18 cellular contexts compared by ENCODE assay signal in the genomic region with DNA sequence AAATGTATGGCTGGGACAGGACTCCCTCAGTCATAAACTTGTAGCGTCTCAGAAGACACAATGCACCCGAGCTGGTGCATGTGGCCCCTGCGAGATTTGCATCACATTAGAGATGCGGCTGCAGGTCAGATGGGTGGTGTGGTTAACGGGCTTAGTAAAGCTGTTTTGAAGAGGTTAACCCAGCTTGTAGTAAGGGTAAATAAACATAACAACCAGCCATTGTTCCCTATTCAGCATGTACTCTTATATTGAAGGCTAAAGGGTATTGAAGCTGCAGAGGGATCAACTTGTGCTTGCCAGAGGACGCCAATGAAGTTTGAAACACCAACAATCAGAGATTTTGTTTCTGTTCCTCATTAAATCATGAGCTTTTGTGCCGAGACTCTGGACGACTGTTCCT.
DNase-seq lines count a peak whose midpoint lies in the region; ATAC-seq, FAIRE-seq and TF ChIP-seq lines count a peak whose summit lies in the region.
"Had no signal": no experiment of that assay in that cellular context is flagged by ENCODE, and none has a peak within 500 bp of the region (broad histone marks: within the 10 kb centered on the region; RNA-seq: fewer than 3 reads in every experiment).

No MANE protein-coding gene starts in this region.

- H3K36me3 Mint-ChIP-seq in stimulated activated memory B cell treated with anti-CD40 and anti-IgM and Interleukin-4, amounts not matched to agents 10 μg/mL and 1 μg/mL and 100 μg/mL, for 72 hours, result no peaks in the 10 kb centered on the region
- H3K36me3 Mint-ChIP-seq in activated naive CD8-positive, alpha-beta T cell treated with anti-CD3 and anti-CD28 coated beads for 36 hours, result no peaks in the 10 kb centered on the region

- no peaks in the 10 kb centered on the region for H3K36me3 ChIP-seq in small intestine (ENCODE audit: control insufficient read depth in 2 of 2, insufficient read depth in 2 of 2, low read length in 2 of 2)
- no peaks in the 10 kb centered on the region for H3K36me3 ChIP-seq in vagina
- H3K36me3 ChIP-seq: suprapubic skin had no signal

- TF ChIP-seq CTCF in dorsolateral prefrontal cortex (IDR thresholded peaks at IDR 0.05 in 54 of 56, conservative IDR thresholded peaks at IDR 0.05 in 2 of 56; ENCODE audit: low read depth in 1 of 56, partially characterized antibody in 56 of 56) (no peak), vagina (IDR thresholded peaks at IDR 0.05) (no peak)

- intact Hi-C loops in dorsolateral prefrontal cortex (cut with DNase I), result no loop called here
- intact Hi-C loops in vagina (cut with DNase I), result no loop called here

- H3K4me3 ChIP-seq in dorsolateral prefrontal cortex (peak overlapping the region in 35 of 59 donors; percentile 1 to 44 (median 26)), small intestine (ENCODE audit: low read depth in 1 of 2, low read length in 2 of 2) (no peak overlapping the region), vagina (no peak overlapping the region)
- H3K4me3 ChIP-seq: mucosa of descending colon, suprapubic skin had no signal

- H3K4me1 Mint-ChIP-seq in stimulated activated memory B cell treated with anti-CD40 and anti-IgM and Interleukin-4, amounts not matched to agents 10 μg/mL and 1 μg/mL and 100 μg/mL, for 72 hours, result peaks cover 26% of the 10 kb centered on the region
- peaks cover 10% of the 10 kb centered on the region for H3K4me1 Mint-ChIP-seq in activated naive CD8-positive, alpha-beta T cell treated with anti-CD3 and anti-CD28 coated beads for 36 hours

- H3K27me3 Mint-ChIP-seq in stimulated activated memory B cell treated with anti-CD40 and anti-IgM and Interleukin-4, amounts not matched to agents 10 μg/mL and 1 μg/mL and 100 μg/mL, for 72 hours, result peaks cover 30% of the 10 kb centered on the region
- peaks cover 28% of the 10 kb centered on the region for H3K27me3 Mint-ChIP-seq in activated naive CD8-positive, alpha-beta T cell treated with anti-CD3 and anti-CD28 coated beads for 36 hours

- no peak for ATAC-seq in stimulated activated memory B cell treated with anti-CD40 and anti-IgM and Interleukin-4, amounts not matched to agents 10 μg/mL and 1 μg/mL and 100 μg/mL, for 72 hours
- ATAC-seq: mucosa of descending colon, Right ventricle myocardium inferior had no signal

- H3K9me3 Mint-ChIP-seq in stimulated activated memory B cell treated with anti-CD40 and anti-IgM and Interleukin-4, amounts not matched to agents 10 μg/mL and 1 μg/mL and 100 μg/mL, for 72 hours, result no peaks in the 10 kb centered on the region
- H3K9me3 Mint-ChIP-seq in activated naive CD8-positive, alpha-beta T cell treated with anti-CD3 and anti-CD28 coated beads for 36 hours, result no peaks in the 10 kb centered on the region

- TF ChIP-seq POLR2A in vagina (IDR thresholded peaks at IDR 0.05), result no peak

- 79 to 85% (median 80%) methylated on average over 8 of the region's 8 CpGs for WGBS in small intestine, 3 donors

- no peaks in the 10 kb centered on the region for H3K4me1 ChIP-seq in small intestine (ENCODE audit: control insufficient read depth in 2 of 2, insufficient read depth in 1 of 2, low read depth in 1 of 2, low read length in 1 of 2)
- H3K4me1 ChIP-seq in vagina, result peaks cover 12% of the 10 kb centered on the region

- no peak for FAIRE-seq in small intestine (lab: Jason Lieb, UNC)
- FAIRE-seq: D721Med, islet of Langerhans had no signal

- peak overlapping the region; percentile 63 for H3K4me3 Mint-ChIP-seq in stimulated activated memory B cell treated with anti-CD40 and anti-IgM and Interleukin-4, amounts not matched to agents 10 μg/mL and 1 μg/mL and 100 μg/mL, for 72 hours
- H3K4me3 Mint-ChIP-seq in activated naive CD8-positive, alpha-beta T cell treated with anti-CD3 and anti-CD28 coated beads for 36 hours, result no peak overlapping the region

- peak; percentile 24 for DNase-seq in NCI-H82 (lab: John Stamatoyannopoulos, UW)
- no peak for DNase-seq in NCI-H82 treated with DMSO at 0.1 percent for 48 hours (lab: John Stamatoyannopoulos, UW; ENCODE audit: unreplicated experiment)
- DNase-seq in NCI-H748 (lab: John Stamatoyannopoulos, UW; ENCODE audit: unreplicated experiment), result peak; percentile 79
- no peak for DNase-seq in dorsolateral prefrontal cortex
- no peak for DNase-seq in small intestine
- DNase-seq in activated naive CD8-positive, alpha-beta T cell treated with anti-CD3 and anti-CD28 coated beads for 36 hours, result no peak
- DNase-seq in vagina (ENCODE audit: extremely low spot score in 2 of 2), result no peak
- DNase-seq: activated CD8-positive, alpha-beta memory T cell treated with anti-CD3 and anti-CD28 coated beads for 24 hours; activated gamma-delta T cell treated with Interleukin-2 at 50 U/mL for 16 hours; foreskin fibroblast; mucosa of descending colon; T1000 had no signal

- H3K27ac ChIP-seq in dorsolateral prefrontal cortex, result peak overlapping the region in 47 of 59 donors; percentile 6 to 94 (median 81)
- H3K27ac ChIP-seq in small intestine (ENCODE audit: low read depth in 1 of 2, low read length in 1 of 2), result no peak overlapping the region
- no peak overlapping the region for H3K27ac ChIP-seq in vagina
- H3K27ac ChIP-seq: suprapubic skin had no signal

- H3K27me3 ChIP-seq in dorsolateral prefrontal cortex, result peaks cover 0 to 46% (median 33%) of the 10 kb centered on the region in 45 donors
- peaks cover 0 to 6% of the 10 kb centered on the region in 2 donors for H3K27me3 ChIP-seq in small intestine (ENCODE audit: control insufficient read depth in 2 of 2, insufficient read depth in 2 of 2, low read length in 2 of 2)
- H3K27me3 ChIP-seq in vagina, result no peaks in the 10 kb centered on the region

- no peak overlapping the region for H3K27ac Mint-ChIP-seq in stimulated activated memory B cell treated with anti-CD40 and anti-IgM and Interleukin-4, amounts not matched to agents 10 μg/mL and 1 μg/mL and 100 μg/mL, for 72 hours
- no peak overlapping the region for H3K27ac Mint-ChIP-seq in activated naive CD8-positive, alpha-beta T cell treated with anti-CD3 and anti-CD28 coated beads for 36 hours
- H3K27ac Mint-ChIP-seq: progenitor cell of endocrine pancreas had no signal

- H3K9me3 ChIP-seq in small intestine (ENCODE audit: control insufficient read depth, low read depth), result no peaks in the 10 kb centered on the region
- no peaks in the 10 kb centered on the region for H3K9me3 ChIP-seq in vagina
- H3K9me3 ChIP-seq: mucosa of descending colon, suprapubic skin had no signal

Comparison
In these comparisons a context has a peak if more than half of its experiments do, and no peak if none do; other contexts are left out.
1. DNase-seq: peak in NCI-H82 (single experiment) and NCI-H748 (single experiment); none in NCI-H82 treated with DMSO at 0.1 percent for 48 hours (single experiment), dorsolateral prefrontal cortex (0 of 10), small intestine (single experiment), activated naive CD8-positive, alpha-beta T cell treated with anti-CD3 and anti-CD28 coated beads for 36 hours (single experiment) and vagina (0 of 2).
2. H3K27ac ChIP-seq: peak in dorsolateral prefrontal cortex (47 of 59); none in small intestine (0 of 2) and vagina (single experiment).
3. H3K4me3 ChIP-seq: peak in dorsolateral prefrontal cortex (35 of 59); none in small intestine (0 of 2) and vagina (0 of 2).